9 cellular contexts compared by ENCODE assay signal in the genomic region with DNA sequence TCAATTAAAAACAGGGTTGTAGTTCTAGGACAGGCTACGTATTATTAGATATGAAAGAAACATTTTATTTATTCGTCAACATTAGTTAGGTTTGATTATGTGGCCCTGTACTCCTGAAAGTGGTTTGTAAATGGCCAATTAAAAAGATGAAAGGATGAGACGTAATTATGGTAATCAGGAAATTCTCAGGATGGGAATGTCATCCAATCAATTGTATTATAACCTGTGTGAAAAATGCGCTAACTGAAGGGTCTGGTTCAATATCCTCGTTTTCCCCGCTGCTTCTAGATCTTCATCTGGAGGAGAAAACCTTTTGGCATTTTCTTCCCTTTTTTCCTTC. TPM values are rescaled to one million over a fixed set of nuclear protein-coding genes. Genes with fewer than 3 reads are reported as not detected.
DNase-seq lines count a peak whose midpoint lies in the region; ATAC-seq and TF ChIP-seq lines count a peak whose summit lies in the region.
"Had no signal": no experiment of that assay in that cellular context is flagged by ENCODE, and none has a peak within 500 bp of the region (broad histone marks: within the 10 kb centered on the region; RNA-seq: fewer than 3 reads in every experiment).

No MANE protein-coding gene starts in this region.

- H3K4me1 Mint-ChIP-seq in immature natural killer cell = peaks cover 31 to 53% of the 10 kb centered on the region in 2 donors

- ATAC-seq in HG02571 (IDR thresholded peaks at IDR 0.05; ENCODE audit: unreplicated experiment) = no peak
- no peak for ATAC-seq in HG03520 (IDR thresholded peaks at IDR 0.05; ENCODE audit: unreplicated experiment)
- ATAC-seq in aorta (ENCODE audit: low FRiP score) = no peak

- peaks cover 37% of the 10 kb centered on the region for H3K36me3 ChIP-seq in ACC112 (ENCODE audit: insufficient read depth, low read length)
- H3K36me3 ChIP-seq in DOHH2 (ENCODE audit: control insufficient read depth, low read length) = peaks cover 46% of the 10 kb centered on the region
- peaks cover 45% of the 10 kb centered on the region for H3K36me3 ChIP-seq in WERI-Rb-1
- peaks cover 0 to 2% of the 10 kb centered on the region in 2 donors for H3K36me3 ChIP-seq in aorta (ENCODE audit: control insufficient read depth in 1 of 2, insufficient read depth in 2 of 2, low read length in 1 of 2)

- H3K27ac Mint-ChIP-seq in immature natural killer cell = peak overlapping the region; percentile 36 to 99 (median 98)

- H3K4me3 ChIP-seq in ACC112 (ENCODE audit: low read depth, low read length) (peak overlapping the region; percentile 87), DOHH2 (ENCODE audit: low read length) (peak overlapping the region; percentile 98; the same call in 1 of the 2 replicates), WERI-Rb-1 (ENCODE audit: low read depth, low read length) (peak overlapping the region; percentile 87), aorta (ENCODE audit: low read length in 2 of 2) (no peak overlapping the region)

- peaks cover 32% of the 10 kb centered on the region for H3K79me2 ChIP-seq in ACC112 (ENCODE audit: control insufficient read depth, insufficient read depth, low read length, unreplicated experiment)
- H3K79me2 ChIP-seq in DOHH2 (ENCODE audit: control insufficient read depth, low read length) = peaks cover 29% of the 10 kb centered on the region

- no peak for TF ChIP-seq CTCF in DOHH2 (IDR thresholded peaks at IDR 0.05; ENCODE audit: low read depth, low read length, poor library complexity, severe bottlenecking)
- no peak for TF ChIP-seq CTCF in WERI-Rb-1 (IDR thresholded peaks at IDR 0.05; ENCODE audit: low read depth, low read length)

- H3K36me3 Mint-ChIP-seq in immature natural killer cell = peaks cover 20 to 36% (median 27%) of the 10 kb centered on the region in 3 donors

- H2AFZ ChIP-seq in ACC112 (ENCODE audit: low read length, unreplicated experiment) = peak overlapping the region; percentile 76

- no peak for DNase-seq in WERI-Rb-1
- DNase-seq in immature natural killer cell = no peak
- no peak for DNase-seq in aorta
- no peak for DNase-seq in HT-29 (ENCODE audit: low spot score)

- H3K27me3 ChIP-seq in ACC112 (ENCODE audit: insufficient read depth, low read length) = no peaks in the 10 kb centered on the region
- H3K27me3 ChIP-seq in DOHH2 (ENCODE audit: control insufficient read depth, low read length) = 0 out of 2 replicates have a peak, but pooled peaks cover 2% of the 10 kb centered on the region
- no peaks in the 10 kb centered on the region for H3K27me3 ChIP-seq in WERI-Rb-1 (ENCODE audit: insufficient read depth, low read depth, severe bottlenecking)
- H3K27me3 ChIP-seq in aorta (ENCODE audit: control insufficient read depth in 1 of 2, insufficient read depth in 2 of 2, low read length in 1 of 2) = no peaks in the 10 kb centered on the region
- H3K27me3 ChIP-seq: gastroesophageal sphincter had no signal

- H3K4me1 ChIP-seq in ACC112 (ENCODE audit: control insufficient read depth, insufficient read depth, low read length, unreplicated experiment) (peaks cover 37% of the 10 kb centered on the region), DOHH2 (ENCODE audit: control insufficient read depth, low read length) (peaks cover 38% of the 10 kb centered on the region), aorta (ENCODE audit: control insufficient read depth in 1 of 2, insufficient read depth in 2 of 2, low read length in 2 of 2) (no peaks in the 10 kb centered on the region)

- H3K9me3 ChIP-seq in DOHH2 (ENCODE audit: control insufficient read depth, insufficient read depth, low read length) (no peaks in the 10 kb centered on the region), WERI-Rb-1 (ENCODE audit: severe bottlenecking) (no peaks in the 10 kb centered on the region), aorta (ENCODE audit: control insufficient read depth, low read length) (no peaks in the 10 kb centered on the region)
- H3K9me3 ChIP-seq: gastroesophageal sphincter had no signal

- H3K9me2 ChIP-seq in DOHH2 (replicated peaks; ENCODE audit: control insufficient read depth, low read length) = no peaks in the 10 kb centered on the region

- peaks cover 13% of the 10 kb centered on the region for H4K20me1 ChIP-seq in DOHH2 (ENCODE audit: control insufficient read depth, insufficient read depth, low read depth, low read length)

- peak overlapping the region; percentile 90 to 99 (median 96) for H3K4me3 Mint-ChIP-seq in immature natural killer cell

- WGBS in aorta, 2 donors = 51 to 54% methylated on average over 6 of the region's 6 CpGs

- intact Hi-C loops in aorta (cut with DNase I) = loop anchor here in 1 of 2 donors (10.0 kb wide), 1 partner anchor 792 kb away; the partner anchor contains the start of genes CXXC1 and MBD1

- H3K27ac ChIP-seq in ACC112 (ENCODE audit: low read depth, low read length) (no peak overlapping the region; the same call in 1 of the 2 replicates), DOHH2 (ENCODE audit: low read depth, low read length) (no peak overlapping the region), WERI-Rb-1 (peak overlapping the region; percentile 3), aorta (ENCODE audit: low read depth in 1 of 2, low read length in 2 of 2) (no peak overlapping the region)

- H3K9me3 Mint-ChIP-seq in immature natural killer cell = no peaks in the 10 kb centered on the region

- peaks cover 45% of the 10 kb centered on the region for H3F3A ChIP-seq in DOHH2 (ENCODE audit: control insufficient read depth, insufficient read depth)

- peaks cover 4 to 15% (median 7%) of the 10 kb centered on the region in 3 donors for H3K27me3 Mint-ChIP-seq in immature natural killer cell (ENCODE audit: low read depth in 3 of 3)

- H3K4me2 ChIP-seq in DOHH2 (ENCODE audit: low read length) = peak overlapping the region; percentile 30

RNA-seq across cellular contexts. Expression of gene RPL17, which starts 0.4 kb away (rescaled TPM):
- polyA plus RNA-seq in immature natural killer cell (1,000 to 10,000 TPM in 1 of 3 donors, 100 to 1,000 TPM in 2; 713 to 1,228 (median 972) TPM), aorta (1,000 to 10,000 TPM; 2,383 to 5,051 TPM)
- total RNA-seq in aorta = 1,000 to 10,000 TPM; 1,134 to 1,294 TPM
- total RNA-seq in HT-29 (2014; rRNA removed; shearing (Covaris generic)) = 1,195 and 1,256 TPM in 2 replicates

RNA-seq across cellular contexts. Expression of gene C18orf32, which starts 5.6 kb away (rescaled TPM):
- polyA plus RNA-seq in immature natural killer cell (100 to 1,000 TPM; 106 to 170 (median 122) TPM), aorta (10 to 100 TPM; 45.3 to 53.3 TPM)
- total RNA-seq in aorta = 10 to 100 TPM; 37.9 to 44.2 TPM
- total RNA-seq in HT-29 (2014; rRNA removed; shearing (Covaris generic)) = 7.1 and 9.8 TPM in 2 replicates

RNA-seq across cellular contexts. Expression of gene DYM, which starts 32.2 kb away (rescaled TPM):
- 10 to 100 TPM; 29.6 to 51.1 (median 31.2) TPM for polyA plus RNA-seq in immature natural killer cell
- 10 to 100 TPM; 81.5 to 83.3 TPM for total RNA-seq in aorta
- polyA plus RNA-seq in aorta = 10 to 100 TPM; 14.1 to 16.6 TPM
- 28.4 and 37.1 TPM in 2 replicates for total RNA-seq in HT-29 (2014; rRNA removed; shearing (Covaris generic))

Comparison
In these comparisons a context has a peak if more than half of its experiments do, and no peak if none do; other contexts are left out.
1. H3K4me3 ChIP-seq: peak in ACC112 (single experiment), DOHH2 (single experiment) and WERI-Rb-1 (single experiment); none in aorta (0 of 2).